8 cellular contexts compared by ENCODE assay signal in genomic region chr19:48398329-48399235, GRCh38. TPM values are rescaled to one million over a fixed set of nuclear protein-coding genes. Genes with fewer than 3 reads are reported as not detected.
DNase-seq lines count a peak whose midpoint lies in the region; ATAC-seq, FAIRE-seq and TF ChIP-seq lines count a peak whose summit lies in the region.
"Had no signal": no experiment of that assay in that cellular context is flagged by ENCODE, and none has a peak within 500 bp of the region (broad histone marks: within the 10 kb centered on the region; RNA-seq: fewer than 3 reads in every experiment).

No MANE protein-coding gene starts in this region.

- no peaks in the 10 kb centered on the region for H3K36me3 Mint-ChIP-seq in activated T-helper 17 cell treated with anti-CD3 and anti-CD28 coated beads, Interleukin-2, amount 50 U/mL, for 72 hours (ENCODE audit: low read depth)

- H3K27me3 Mint-ChIP-seq in activated T-helper 17 cell treated with anti-CD3 and anti-CD28 coated beads, Interleukin-2, amount 50 U/mL, for 72 hours = peaks cover 32% of the 10 kb centered on the region

- H3K4me3 Mint-ChIP-seq in activated T-helper 17 cell treated with anti-CD3 and anti-CD28 coated beads, Interleukin-2, amount 50 U/mL, for 72 hours = peak overlapping the region; percentile 87

- H3K4me1 ChIP-seq in Peyer's patch = peaks cover 0 to 20% (median 13%) of the 10 kb centered on the region in 4 donors
- H3K4me1 ChIP-seq in pancreas = no peaks in the 10 kb centered on the region
- peaks cover 4 to 28% (median 24%) of the 10 kb centered on the region in 4 donors for H3K4me1 ChIP-seq in transverse colon

- peak overlapping the region; percentile 31 to 62 (median 48) for H3K4me3 ChIP-seq in Peyer's patch
- H3K4me3 ChIP-seq in foreskin fibroblast (ENCODE audit: low read depth in 1 of 2, low read length in 2 of 2) = peak overlapping the region; percentile 49 to 53
- H3K4me3 ChIP-seq in pancreas = peak overlapping the region in 2 of 4 donors; percentile 24 to 35
- peak overlapping the region in 3 of 4 donors; percentile 23 to 49 (median 39) for H3K4me3 ChIP-seq in transverse colon

- DNase-seq in GM18507 (ENCODE audit: extremely low spot score, insufficient read length, low read depth) (peak; percentile 80), Peyer's patch (peak; percentile 78 to 93 (median 90)), foreskin fibroblast (peak; percentile 92 to 96), pancreas (peak; percentile 42 to 86 (median 70)), transverse colon (peak; percentile 88)

- TF ChIP-seq POLR2A in Peyer's patch (IDR thresholded peaks at IDR 0.05) = peak in 1 of 2 donors; percentile 20
- TF ChIP-seq POLR2A in transverse colon (IDR thresholded peaks at IDR 0.05) = no peak

- H3K9me3 Mint-ChIP-seq in activated T-helper 17 cell treated with anti-CD3 and anti-CD28 coated beads, Interleukin-2, amount 50 U/mL, for 72 hours = peaks cover 4% of the 10 kb centered on the region

- H3K27ac Mint-ChIP-seq in activated T-helper 17 cell treated with anti-CD3 and anti-CD28 coated beads, Interleukin-2, amount 50 U/mL, for 72 hours = peak overlapping the region; percentile 87

- no peak for TF ChIP-seq EP300 in transverse colon (IDR thresholded peaks at IDR 0.05; ENCODE audit: low read depth)

- H3K27me3 ChIP-seq in Peyer's patch = peaks cover 4 to 35% of the 10 kb centered on the region in 2 donors
- H3K27me3 ChIP-seq in pancreas = peaks cover 0 to 8% (median 2%) of the 10 kb centered on the region in 4 donors
- peaks cover 46% of the 10 kb centered on the region for H3K27me3 ChIP-seq in transverse colon

- H3K27ac ChIP-seq in Peyer's patch (peak overlapping the region in 3 of 4 donors; percentile 35 to 76 (median 64)), pancreas (no peak overlapping the region), transverse colon (peak overlapping the region; percentile 24 to 52 (median 37))

- intact Hi-C loops in pancreas (cut with DNase I) = no loop called here
- intact Hi-C loops in transverse colon (cut with DNase I; ENCODE audit: low total_unique reads) = no loop called here

- H3K36me3 ChIP-seq in Peyer's patch (no peaks in the 10 kb centered on the region), pancreas (no peaks in the 10 kb centered on the region), transverse colon (no peaks in the 10 kb centered on the region)

- FAIRE-seq in GM18507 (lab: Jason Lieb, UNC) (peak; percentile 94), pancreas (lab: Jason Lieb, UNC) (no peak)

- H3K4me1 Mint-ChIP-seq in activated T-helper 17 cell treated with anti-CD3 and anti-CD28 coated beads, Interleukin-2, amount 50 U/mL, for 72 hours = peaks cover 32% of the 10 kb centered on the region

- in situ Hi-C loops in transverse colon (cut with MboI; ENCODE audit: low pct_ligation_motif_present in 1 of 4, low pct_unique_long_range_greater_than_20kb in 1 of 4, low sequenced_read_pairs in 3 of 4) = no loop called here

- TF ChIP-seq CTCF in Peyer's patch (IDR thresholded peaks at IDR 0.05) = no peak
- TF ChIP-seq CTCF in foreskin fibroblast (IDR thresholded peaks at IDR 0.05; ENCODE audit: low read depth, low read length) = no peak
- no peak for TF ChIP-seq CTCF in pancreas (IDR thresholded peaks at IDR 0.05)
- TF ChIP-seq CTCF in transverse colon (IDR thresholded peaks at IDR 0.05) = no peak

- 8 to 9% methylated on average over 92 to 109 of the region's 109 CpGs for WGBS in pancreas, 2 donors
- 16% methylated on average over 35 of the region's 109 CpGs; no CpG with 5 or more reads in 1 of the 2 donors for WGBS in transverse colon (ENCODE audit: low coverage in 1 of 2), 2 donors

- ATAC-seq in HG03565 (IDR thresholded peaks at IDR 0.05; ENCODE audit: unreplicated experiment) = peak; percentile 50
- peak; percentile 79 for ATAC-seq in activated T-helper 17 cell treated with anti-CD3 and anti-CD28 coated beads, Interleukin-2, amount 50 U/mL, for 72 hours (replicated peaks)
- peak; percentile 58 to 79 (median 74) for ATAC-seq in pancreas

- H3K9me3 ChIP-seq in Peyer's patch = no peaks in the 10 kb centered on the region
- no peaks in the 10 kb centered on the region for H3K9me3 ChIP-seq in pancreas
- no peaks in the 10 kb centered on the region for H3K9me3 ChIP-seq in transverse colon

RNA-seq across cellular contexts. Expression of gene GRIN2D, which starts 5.1 kb away (rescaled TPM):
- total RNA-seq in Peyer's patch = under 1 TPM in 2 of 4 donors, not detected in 2; 0.27 to 0.47 TPM
- 1 to 10 TPM in 1 of 2 donors, under 1 TPM in 1; 0.28 to 1.2 TPM for total RNA-seq in activated T-helper 17 cell treated with anti-CD3 and anti-CD28 coated beads, Interleukin-2, amount 50 U/mL, for 72 hours
- total RNA-seq in pancreas = under 1 TPM in 5 of 6 donors, not detected in 1; 0.04 to 0.66 (median 0.26) TPM
- under 1 TPM; 0.19 TPM for polyA plus RNA-seq in pancreas
- 1 to 10 TPM in 1 of 4 donors, under 1 TPM in 2, not detected in 1; 0.32 to 3.8 (median 0.41) TPM for total RNA-seq in transverse colon

RNA-seq across cellular contexts. Expression of gene KDELR1, which starts 7.2 kb away (rescaled TPM):
- total RNA-seq in Peyer's patch (100 to 1,000 TPM in 3 of 4 donors, 10 to 100 TPM in 1; 54.5 to 136 (median 112) TPM), pancreas (10 to 100 TPM; 58.7 to 99.0 (median 77.0) TPM), transverse colon (100 to 1,000 TPM in 3 of 4 donors, 10 to 100 TPM in 1; 80.6 to 146 (median 120) TPM)
- 10 to 100 TPM; 73.8 to 97.0 TPM for total RNA-seq in activated T-helper 17 cell treated with anti-CD3 and anti-CD28 coated beads, Interleukin-2, amount 50 U/mL, for 72 hours
- polyA plus RNA-seq in pancreas = 100 to 1,000 TPM in 1 of 2 donors, 10 to 100 TPM in 1; 85.4 to 113 TPM

RNA-seq across cellular contexts. Expression of gene SYNGR4, which starts 34.4 kb away (rescaled TPM):
- total RNA-seq in Peyer's patch = not detected
- total RNA-seq in activated T-helper 17 cell treated with anti-CD3 and anti-CD28 coated beads, Interleukin-2, amount 50 U/mL, for 72 hours = not detected
- total RNA-seq in pancreas = 1 to 10 TPM in 1 of 6 donors, under 1 TPM in 3, not detected in 2; 0.19 to 1.1 (median 0.25) TPM
- 10 to 100 TPM in 1 of 2 donors, under 1 TPM in 1; 0.91 to 16.4 TPM for polyA plus RNA-seq in pancreas
- total RNA-seq in transverse colon = not detected
- total RNA-seq: skeletal muscle tissue had no signal

RNA-seq across cellular contexts. Expression of gene TMEM143, which starts 34.8 kb away (rescaled TPM):
- total RNA-seq in Peyer's patch = 10 to 100 TPM in 3 of 4 donors, 1 to 10 TPM in 1; 8.6 to 30.5 (median 20.0) TPM
- total RNA-seq in activated T-helper 17 cell treated with anti-CD3 and anti-CD28 coated beads, Interleukin-2, amount 50 U/mL, for 72 hours = 10 to 100 TPM; 20.5 to 33.7 TPM
- total RNA-seq in pancreas = 1 to 10 TPM; 3.3 to 7.3 (median 4.4) TPM
- polyA plus RNA-seq in pancreas = 10 to 100 TPM in 1 of 2 donors, 1 to 10 TPM in 1; 8.0 to 11.2 TPM
- 10 to 100 TPM in 3 of 4 donors, 1 to 10 TPM in 1; 9.1 to 27.7 (median 15.2) TPM for total RNA-seq in transverse colon

RNA-seq across cellular contexts. Expression of gene GRWD1, which starts 47.2 kb away (rescaled TPM):
- total RNA-seq in Peyer's patch = 10 to 100 TPM in 3 of 4 donors, 1 to 10 TPM in 1; 10.0 to 17.6 (median 15.6) TPM
- total RNA-seq in activated T-helper 17 cell treated with anti-CD3 and anti-CD28 coated beads, Interleukin-2, amount 50 U/mL, for 72 hours = 10 to 100 TPM; 34.9 to 72.9 TPM
- total RNA-seq in pancreas = 10 to 100 TPM; 13.0 to 23.1 (median 18.2) TPM
- polyA plus RNA-seq in pancreas = 10 to 100 TPM in 1 of 2 donors, 1 to 10 TPM in 1; 8.6 to 10.2 TPM
- 10 to 100 TPM in 3 of 4 donors, 1 to 10 TPM in 1; 9.4 to 49.7 (median 13.6) TPM for total RNA-seq in transverse colon

Comparison
In these comparisons a context has a peak if more than half of its experiments do, and no peak if none do; other contexts are left out.
1. H3K27ac ChIP-seq: peak in Peyer's patch (3 of 4) and transverse colon (4 of 4); none in pancreas (0 of 4).
2. Peak in every context shown above with its lines, with median percentiles within 50 percentile points of each other: DNase-seq and ATAC-seq.